Comparison of ENCODE assay signal across 23 cellular contexts in the genomic region with DNA sequence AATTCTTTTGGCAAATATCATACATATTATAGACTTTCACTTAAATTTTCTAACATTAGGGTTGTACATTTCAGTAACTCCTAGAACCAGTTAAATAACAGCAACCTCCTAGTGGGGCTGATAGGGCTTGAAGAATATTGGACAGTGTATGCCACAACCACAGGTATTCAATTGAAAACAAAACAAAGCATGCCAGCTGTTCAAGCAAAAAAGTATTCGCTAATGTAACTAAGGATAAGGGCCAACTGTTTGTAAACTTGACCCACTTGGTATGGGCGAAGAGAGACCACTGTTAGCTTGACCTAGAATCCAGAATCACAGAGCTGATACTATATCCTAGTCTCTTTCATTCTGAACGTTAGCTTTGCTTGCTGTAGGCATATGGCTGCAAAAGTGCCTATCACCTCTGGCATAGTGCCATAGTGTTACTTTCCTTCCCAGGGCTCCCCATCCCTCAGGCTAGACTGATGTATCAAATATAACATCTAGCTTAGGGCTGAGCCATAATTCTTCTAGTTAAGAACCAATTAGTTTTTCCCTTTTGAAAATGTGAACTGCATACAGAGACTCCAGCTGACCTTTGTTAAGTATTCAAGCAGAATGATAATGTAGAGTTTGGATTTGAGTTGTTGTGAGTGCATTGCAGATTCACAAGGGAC.
A peak's percentile ranks its signal among the peaks of the same experiment; 100 is the strongest.
DNase-seq lines count a peak whose midpoint lies in the region; ATAC-seq and FAIRE-seq lines count a peak whose summit lies in the region.
"Had no signal": no experiment of that assay in that cellular context is flagged by ENCODE, and none has a peak within 500 bp of the region (broad histone marks: within the 10 kb centered on the region; RNA-seq: fewer than 3 reads in every experiment).

No MANE protein-coding gene starts in this region.

- H3K27ac Mint-ChIP-seq in activated T-helper 17 cell treated with anti-CD3 and anti-CD28 coated beads, Interleukin-2, amount 50 U/mL, for 72 hours, result no peak overlapping the region
- H3K27ac Mint-ChIP-seq: activated naive CD4-positive, alpha-beta T cell treated with anti-CD3 and anti-CD28 coated beads for 36 hours; IgD-negative memory B cell; T-helper 17 cell had no signal

- ATAC-seq in activated T-helper 17 cell treated with anti-CD3 and anti-CD28 coated beads, Interleukin-2, amount 50 U/mL, for 72 hours (replicated peaks), result no peak
- ATAC-seq: activated T-cell treated with anti-CD3 and anti-CD28 coated beads, Interleukin-2, amount 50 U/mL, for 4 hours; heart right ventricle; sciatic nerve; T-helper 17 cell had no signal

- FAIRE-seq in HTR-8/SVneo (lab: Jason Lieb, UNC), result no peak
- FAIRE-seq: A204.1, H54 had no signal

- H3K4me1 Mint-ChIP-seq in activated T-helper 17 cell treated with anti-CD3 and anti-CD28 coated beads, Interleukin-2, amount 50 U/mL, for 72 hours, result no peaks in the 10 kb centered on the region
- H3K4me1 Mint-ChIP-seq: IgD-negative memory B cell, T-helper 17 cell had no signal

- H3K27me3 Mint-ChIP-seq in activated T-helper 17 cell treated with anti-CD3 and anti-CD28 coated beads, Interleukin-2, amount 50 U/mL, for 72 hours, result no peaks in the 10 kb centered on the region
- H3K27me3 Mint-ChIP-seq: IgD-negative memory B cell, T-helper 17 cell had no signal

- peaks cover 15% of the 10 kb centered on the region for H3K9me3 Mint-ChIP-seq in activated T-helper 17 cell treated with anti-CD3 and anti-CD28 coated beads, Interleukin-2, amount 50 U/mL, for 72 hours

- no peak overlapping the region for H3K4me3 Mint-ChIP-seq in activated T-helper 17 cell treated with anti-CD3 and anti-CD28 coated beads, Interleukin-2, amount 50 U/mL, for 72 hours
- H3K4me3 Mint-ChIP-seq: activated naive CD4-positive, alpha-beta T cell treated with anti-CD3 and anti-CD28 coated beads for 36 hours; activated T-cell treated with anti-CD3 and anti-CD28 coated beads, Interleukin-2, amount 50 U/mL, for 4 hours; IgD-negative memory B cell; T-helper 17 cell had no signal

- DNase-seq in NCI-H1436 (lab: John Stamatoyannopoulos, UW) (peak; percentile 82), NCI-H1436 treated with DMSO at 0.1 percent for 48 hours (lab: John Stamatoyannopoulos, UW) (no peak), NCI-H1417 (lab: John Stamatoyannopoulos, UW) (peak; percentile 42 to 83 (median 54)), NCI-H345 treated with DMSO at 0.1 percent for 48 hours (lab: John Stamatoyannopoulos, UW; ENCODE audit: unreplicated experiment) (peak; percentile 54), left kidney (ENCODE audit: low read depth, low spot score) (peak; percentile 20), HTR-8/SVneo (ENCODE audit: insufficient read length, low spot score) (no peak), mesenteric fat pad (ENCODE audit: low spot score) (no peak)
- DNase-seq: activated CD4-positive, alpha-beta T cell treated with anti-CD3 and anti-CD28 coated beads for 4 hours; activated naive CD4-positive, alpha-beta T cell treated with anti-CD3 and anti-CD28 coated beads for 36 hours; activated T-cell treated with anti-CD3 and anti-CD28 coated beads, Interleukin-2, amount 50 U/mL, for 4 hours; Caco-2; heart right ventricle; left ventricle myocardium inferior; MG63; NCI-H2029; stomach; T-helper 17 cell; transverse colon had no signal

- no peaks in the 10 kb centered on the region for H3K36me3 Mint-ChIP-seq in activated T-helper 17 cell treated with anti-CD3 and anti-CD28 coated beads, Interleukin-2, amount 50 U/mL, for 72 hours (ENCODE audit: low read depth)
- H3K36me3 Mint-ChIP-seq: IgD-negative memory B cell had no signal

Comparison
In these comparisons a context has a peak if more than half of its experiments do, and no peak if none do; other contexts are left out.
1. DNase-seq: peak in NCI-H1436 (single experiment), NCI-H1417 (3 of 3), NCI-H345 treated with DMSO at 0.1 percent for 48 hours (single experiment) and left kidney (single experiment); none in NCI-H1436 treated with DMSO at 0.1 percent for 48 hours (single experiment), HTR-8/SVneo (single experiment) and mesenteric fat pad (single experiment).